Comparison of ENCODE assay signal across 8 cellular contexts in genomic region chr21:29077651-29078090, GRCh38. TPM values are rescaled to one million over a fixed set of nuclear protein-coding genes. Genes with fewer than 3 reads are reported as not detected.
DNase-seq lines count a peak whose midpoint lies in the region; ATAC-seq, FAIRE-seq and TF ChIP-seq lines count a peak whose summit lies in the region.
"Had no signal": no experiment of that assay in that cellular context is flagged by ENCODE, and none has a peak within 500 bp of the region (broad histone marks: within the 10 kb centered on the region; RNA-seq: fewer than 3 reads in every experiment).

No MANE protein-coding gene starts in this region.

- DNase-seq in GM12865 (ENCODE audit: low read depth) (peak; percentile 77), NCI-H345 treated with DMSO at 0.1 percent for 48 hours (lab: John Stamatoyannopoulos, UW; ENCODE audit: unreplicated experiment) (peak; percentile 48), astrocyte (ENCODE audit: low read depth) (peak; percentile 9), omental fat pad (ENCODE audit: low spot score) (no peak)

- H3K79me2 ChIP-seq in astrocyte (ENCODE audit: insufficient read depth, low read length), result peaks cover 8% of the 10 kb centered on the region

- no peaks in the 10 kb centered on the region for H3K27me3 Mint-ChIP-seq in astrocyte (ENCODE audit: low read depth, unreplicated experiment)

- H3K36me3 ChIP-seq in astrocyte (ENCODE audit: insufficient read depth, low read length) (no peaks in the 10 kb centered on the region), mucosa of rectum (ENCODE audit: control insufficient read depth in 2 of 2, insufficient read depth in 2 of 2, low read length in 2 of 2) (no peaks in the 10 kb centered on the region)

- FAIRE-seq in astrocyte (lab: Jason Lieb, UNC), result no peak

- H3K4me2 ChIP-seq in astrocyte (ENCODE audit: low read length), result peak overlapping the region; percentile 71

- H3K4me3 ChIP-seq in GM12865 (ENCODE audit: low read depth, low read length) (peak overlapping the region; percentile 59), astrocyte (ENCODE audit: insufficient read depth, low read depth, low read length) (peak overlapping the region; percentile 25), mucosa of rectum (ENCODE audit: low read length in 2 of 2) (peak overlapping the region; percentile 60 to 76)
- H3K4me3 ChIP-seq: SJSA1 had no signal

- H3K9ac ChIP-seq in astrocyte (ENCODE audit: low read length) (peak overlapping the region; percentile 61), mucosa of rectum (ENCODE audit: low read depth in 1 of 2, low read length in 2 of 2) (peak overlapping the region; percentile 52 to 71)

- H2AFZ ChIP-seq in astrocyte (ENCODE audit: low read depth, low read length), result peak overlapping the region; percentile 67

- no peaks in the 10 kb centered on the region for H3K9me3 Mint-ChIP-seq in astrocyte (ENCODE audit: unreplicated experiment)

- H3K4me1 ChIP-seq in astrocyte (ENCODE audit: insufficient read depth, low read length) (peaks cover 23% of the 10 kb centered on the region), mucosa of rectum (ENCODE audit: control insufficient read depth in 2 of 2, insufficient read depth in 2 of 2, low read length in 2 of 2) (peaks cover 2 to 4% of the 10 kb centered on the region in 2 donors)

- H4K20me1 ChIP-seq in astrocyte (ENCODE audit: insufficient read depth, low read length), result peaks cover 7% of the 10 kb centered on the region

- H3K27ac ChIP-seq in astrocyte (ENCODE audit: low read depth, low read length) (peak overlapping the region; percentile 14), mucosa of rectum (ENCODE audit: low read depth in 2 of 2, low read length in 2 of 2) (peak overlapping the region; percentile 84 to 85)
- H3K27ac ChIP-seq: SJSA1 had no signal

- H3K27me3 ChIP-seq in astrocyte (ENCODE audit: insufficient read depth, low read length) (no peaks in the 10 kb centered on the region), mucosa of rectum (ENCODE audit: control insufficient read depth in 2 of 2, insufficient read depth in 2 of 2, low read length in 2 of 2) (no peaks in the 10 kb centered on the region)
- H3K27me3 ChIP-seq: SJSA1 had no signal

- no peak for TF ChIP-seq CTCF in GM12865 (IDR thresholded peaks at IDR 0.05; ENCODE audit: insufficient read depth, low read depth, low read length, missing control alignments)
- no peak for TF ChIP-seq CTCF in astrocyte (IDR thresholded peaks at IDR 0.05; ENCODE audit: insufficient read depth, low read depth, low read length)
- TF ChIP-seq CTCF in omental fat pad (IDR thresholded peaks at IDR 0.05), result no peak

- H3K4me1 Mint-ChIP-seq in astrocyte (ENCODE audit: low read depth, unreplicated experiment), result peaks cover 7% of the 10 kb centered on the region

- no peak overlapping the region for H3K4me3 Mint-ChIP-seq in astrocyte (ENCODE audit: unreplicated experiment)

- H3K9me3 ChIP-seq in astrocyte (ENCODE audit: insufficient read depth, low read depth, low read length) (no peaks in the 10 kb centered on the region), mucosa of rectum (ENCODE audit: control insufficient read depth in 2 of 2, low read length in 2 of 2) (no peaks in the 10 kb centered on the region)
- H3K9me3 ChIP-seq: SJSA1 had no signal

- ATAC-seq in GM18909 (IDR thresholded peaks at IDR 0.05; ENCODE audit: poor library complexity, unreplicated experiment) (no peak), HG03378 (IDR thresholded peaks at IDR 0.05; ENCODE audit: unreplicated experiment) (no peak), omental fat pad (ENCODE audit: low FRiP score) (no peak)

- H3K36me3 Mint-ChIP-seq in astrocyte (ENCODE audit: low read depth, unreplicated experiment), result no peaks in the 10 kb centered on the region

- no peak overlapping the region for H3K27ac Mint-ChIP-seq in astrocyte (ENCODE audit: unreplicated experiment)

RNA-seq across cellular contexts. Expression of gene CCT8, which starts 4.2 kb away (rescaled TPM):
- total RNA-seq in astrocyte, result 187 and 198 TPM in 2 replicates
- total RNA-seq in omental fat pad, result 100 to 1,000 TPM in 3 of 4 donors, 10 to 100 TPM in 1; 68.9 to 132 (median 113) TPM

RNA-seq across cellular contexts. Expression of gene MAP3K7CL, which starts 52.8 kb away (rescaled TPM):
- 67.3 and 75.2 TPM in 2 replicates for total RNA-seq in astrocyte
- 1 to 10 TPM; 5.1 to 7.1 (median 5.9) TPM for total RNA-seq in omental fat pad

RNA-seq across cellular contexts. Expression of gene USP16, which starts 53.2 kb away (rescaled TPM):
- total RNA-seq in astrocyte (25.5 and 30.3 TPM in 2 replicates), omental fat pad (10 to 100 TPM; 36.2 to 46.2 (median 39.5) TPM)

RNA-seq across cellular contexts. Expression of gene RWDD2B, which starts 58.5 kb away (rescaled TPM):
- 11.8 and 12.7 TPM in 2 replicates for total RNA-seq in astrocyte
- 10 to 100 TPM in 3 of 4 donors, 1 to 10 TPM in 1; 5.2 to 15.5 (median 14.0) TPM for total RNA-seq in omental fat pad
